In genomic region chr6:137866914-137867684, GRCh38 we compare ENCODE assay signal across 8 cellular contexts. TPM values are rescaled to one million over a fixed set of nuclear protein-coding genes. Genes with fewer than 3 reads are reported as not detected.
DNase-seq lines count a peak whose midpoint lies in the region; ATAC-seq and TF ChIP-seq lines count a peak whose summit lies in the region.

TNFAIP3 (plus strand) TSS chr6:137867259; CDS start chr6:137871228, 3,969 bp downstream.

- H3K4me3 Mint-ChIP-seq in activated naive CD8-positive, alpha-beta T cell treated with anti-CD3 and anti-CD28 coated beads, Interleukin-2, amount 10 ng/mL, durations not matched to agents 7 days and 5 days, result peak within 1 kb of the TSS; percentile 90

- no peaks in the 10 kb centered on the region for H3K9me3 Mint-ChIP-seq in activated naive CD8-positive, alpha-beta T cell treated with anti-CD3 and anti-CD28 coated beads, Interleukin-2, amount 10 ng/mL, durations not matched to agents 7 days and 5 days

- 1% methylated on average over 53 of the region's 87 CpGs; no CpG with 5 or more reads in 1 of the 2 donors for WGBS in transverse colon (ENCODE audit: low coverage in 1 of 2), 2 donors

- in situ Hi-C loops in transverse colon (cut with MboI; ENCODE audit: low pct_ligation_motif_present in 1 of 4, low pct_unique_long_range_greater_than_20kb in 1 of 4, low sequenced_read_pairs in 3 of 4), result loop anchor here (5.0 to 10.0 kb wide), 4 partner anchors 152 to 162 kb away; no protein-coding TSS in a partner anchor

- H3K36me3 Mint-ChIP-seq in activated naive CD8-positive, alpha-beta T cell treated with anti-CD3 and anti-CD28 coated beads, Interleukin-2, amount 10 ng/mL, durations not matched to agents 7 days and 5 days, result peaks cover 18% of the 10 kb centered on the region

- H3K27ac ChIP-seq in SU-DHL-6 (ENCODE audit: low read depth, low read length) (peak within 1 kb of the TSS; percentile 65), cardiac muscle cell (peak within 1 kb of the TSS; percentile 92), transverse colon (peak within 1 kb of the TSS; percentile 91 to 98 (median 97))

- H3K36me3 ChIP-seq in SU-DHL-6 (ENCODE audit: low read length) (no peaks in the 10 kb centered on the region), cardiac muscle cell (peaks cover 1% of the 10 kb centered on the region), transverse colon (no peaks in the 10 kb centered on the region)

- TF ChIP-seq EP300 in transverse colon (IDR thresholded peaks at IDR 0.05; ENCODE audit: low read depth), result peak; percentile 12

- intact Hi-C loops in transverse colon (cut with DNase I; ENCODE audit: low total_unique reads), result loop anchor here (2.0 kb wide), 1 partner anchor 160 kb away; no protein-coding TSS in a partner anchor

- peak within 1 kb of the TSS; percentile 69 for H3K9ac ChIP-seq in SU-DHL-6 (ENCODE audit: low read length)

- no peaks in the 10 kb centered on the region for H3K9me2 ChIP-seq in SU-DHL-6 (replicated peaks; ENCODE audit: insufficient read depth, low read length)

- H3K4me3 ChIP-seq in NB4 (ENCODE audit: low read depth, low read length) (peak within 1 kb of the TSS; percentile 92), SU-DHL-6 (ENCODE audit: insufficient read depth, low read length, poor library complexity, severe bottlenecking) (peak within 1 kb of the TSS; percentile 63), cardiac muscle cell (peak within 1 kb of the TSS; percentile 76), transverse colon (peak within 1 kb of the TSS; percentile 66 to 84 (median 72))

- DNase-seq in NB4 (ENCODE audit: low read depth) (peak; percentile 94), cardiac muscle cell (ENCODE audit: low read depth in 1 of 2, low spot score in 1 of 2) (peak; percentile 93 to 97), pons (ENCODE audit: low spot score) (peak; percentile 90), transverse colon (peak; percentile 96)
- DNase-seq in activated naive CD8-positive, alpha-beta T cell treated with anti-CD3 and anti-CD28 coated beads, Interleukin-2, amount 10 ng/mL, durations not matched to agents 7 days and 5 days, result peak; percentile 97

- ATAC-seq in HG02588 (IDR thresholded peaks at IDR 0.05; ENCODE audit: unreplicated experiment), result peak; percentile 68
- peak; percentile 80 for ATAC-seq in activated naive CD8-positive, alpha-beta T cell treated with anti-CD3 and anti-CD28 coated beads, Interleukin-2, amount 10 ng/mL, durations not matched to agents 7 days and 5 days (ENCODE audit: low read depth)

- no peaks in the 10 kb centered on the region; the same call in 1 of the 2 replicates for H4K20me1 ChIP-seq in SU-DHL-6 (ENCODE audit: low read depth, low read length)

- H3K27me3 Mint-ChIP-seq in activated naive CD8-positive, alpha-beta T cell treated with anti-CD3 and anti-CD28 coated beads, Interleukin-2, amount 10 ng/mL, durations not matched to agents 7 days and 5 days, result no peaks in the 10 kb centered on the region

- H3K4me1 ChIP-seq in cardiac muscle cell (ENCODE audit: low read depth), result peaks cover 30% of the 10 kb centered on the region
- peaks cover 5 to 59% (median 21%) of the 10 kb centered on the region in 4 donors for H3K4me1 ChIP-seq in transverse colon

- H2AFZ ChIP-seq in SU-DHL-6 (ENCODE audit: low read depth, low read length, severe bottlenecking), result peak within 1 kb of the TSS; percentile 80

- TF ChIP-seq CTCF in GM12872 (IDR thresholded peaks at IDR 0.05; ENCODE audit: insufficient read depth, low read depth, low read length) (peak; percentile 73), NB4 (IDR thresholded peaks at IDR 0.05; ENCODE audit: low read depth, low read length) (peak; percentile 58), SU-DHL-6 (IDR thresholded peaks at IDR 0.05; ENCODE audit: insufficient read depth, low read length, poor library complexity, severe bottlenecking) (no peak), cardiac muscle cell (IDR thresholded peaks at IDR 0.05; ENCODE audit: low read depth, low read length) (peak; percentile 61), transverse colon (IDR thresholded peaks at IDR 0.05) (peak; percentile 63 to 81 (median 71))

- peak within 1 kb of the TSS; percentile 81 for H3K4me2 ChIP-seq in SU-DHL-6 (ENCODE audit: low read depth, low read length, poor library complexity, severe bottlenecking)

- no peaks in the 10 kb centered on the region for H3K27me3 ChIP-seq in SU-DHL-6 (ENCODE audit: low read length)
- no peaks in the 10 kb centered on the region for H3K27me3 ChIP-seq in cardiac muscle cell
- H3K27me3 ChIP-seq in transverse colon, result no peaks in the 10 kb centered on the region

- peaks cover 24% of the 10 kb centered on the region for H3K79me2 ChIP-seq in SU-DHL-6 (ENCODE audit: insufficient read depth, low read length)

- peaks cover 46% of the 10 kb centered on the region for H3K4me1 Mint-ChIP-seq in activated naive CD8-positive, alpha-beta T cell treated with anti-CD3 and anti-CD28 coated beads, Interleukin-2, amount 10 ng/mL, durations not matched to agents 7 days and 5 days

- TF ChIP-seq POLR2A in NB4 (IDR thresholded peaks at IDR 0.05; ENCODE audit: extremely low read depth, insufficient read length) (peak; percentile 53), transverse colon (IDR thresholded peaks at IDR 0.05) (peak; percentile 96)

- 0 out of 2 replicates have a peak, but pooled peaks cover 3% of the 10 kb centered on the region for H3F3A ChIP-seq in SU-DHL-6 (ENCODE audit: insufficient read depth)

- POLR2A ChIA-PET in activated naive CD8-positive, alpha-beta T cell treated with anti-CD3 and anti-CD28 coated beads, Interleukin-2, amount 10 ng/mL, durations not matched to agents 7 days and 5 days (lab: Charles Lee), result interaction anchor here (0.9 to 3.2 kb wide), 19 partner anchors 15 to 168 kb away, joined by 3 to 35 read pairs (median 7); no protein-coding TSS in a partner anchor

- H3K27ac Mint-ChIP-seq in activated naive CD8-positive, alpha-beta T cell treated with anti-CD3 and anti-CD28 coated beads, Interleukin-2, amount 10 ng/mL, durations not matched to agents 7 days and 5 days, result peak within 1 kb of the TSS; percentile 95

- H3K9me3 ChIP-seq in SU-DHL-6 (ENCODE audit: insufficient read depth, low read length) (no peaks in the 10 kb centered on the region), cardiac muscle cell (ENCODE audit: low read depth) (no peaks in the 10 kb centered on the region), transverse colon (no peaks in the 10 kb centered on the region)

RNA-seq across cellular contexts. Expression of gene TNFAIP3, which starts in this region (rescaled TPM):
- total RNA-seq in activated naive CD8-positive, alpha-beta T cell treated with anti-CD3 and anti-CD28 coated beads, Interleukin-2, amount 10 ng/mL, durations not matched to agents 7 days and 5 days, result 10 to 100 TPM; 88.6 to 89.5 TPM
- total RNA-seq in cardiac muscle cell, result 7.9 and 12.2 TPM in 2 replicates
- polyA plus RNA-seq in cardiac muscle cell, result 7.9 and 11.5 TPM in 2 replicates
- total RNA-seq in transverse colon, result 10 to 100 TPM; 21.4 to 46.8 (median 36.3) TPM

Comparison
In these comparisons a context has a peak if more than half of its experiments do, and no peak if none do; other contexts are left out.
1. Peak in every context shown above with its lines: DNase-seq, ATAC-seq, H3K4me3 ChIP-seq and H3K27ac ChIP-seq.